Comparison of ENCODE assay signal across 9 cellular contexts in genomic region chr7:192035-192649, GRCh38. TPM values are rescaled to one million over a fixed set of nuclear protein-coding genes. Genes with fewer than 3 reads are reported as not detected.
DNase-seq lines count a peak whose midpoint lies in the region; ATAC-seq, FAIRE-seq and TF ChIP-seq lines count a peak whose summit lies in the region.
"Had no signal": no experiment of that assay in that cellular context is flagged by ENCODE, and none has a peak within 500 bp of the region (broad histone marks: within the 10 kb centered on the region; RNA-seq: fewer than 3 reads in every experiment).

Gene FAM20C (plus strand): TSS chr7:192571. CDS start chr7:193200, 629 bp downstream.

- in situ Hi-C loops in astrocyte of the cerebellum (cut with HindIII; ENCODE audit: low sequenced_read_pairs): no loop called here

- peak within 1 kb of the TSS; percentile 65 for H3K9ac ChIP-seq in SK-N-SH

- no peak for FAIRE-seq in pancreas (lab: Jason Lieb, UNC)
- FAIRE-seq: G401.6 had no signal

- CTCF ChIA-PET in SK-N-SH (lab: Yijun Ruan, JAX): interaction anchor here (0.8 to 1.6 kb wide), 7 partner anchors 8 to 130 kb away, joined by 3 to 4 read pairs (median 3); no protein-coding TSS in a partner anchor
- CTCF ChIA-PET in GM10248 (lab: Yijun Ruan, JAX): no interaction called here

- peak; percentile 90 for ATAC-seq in left ventricle myocardium superior
- peak; percentile 84 to 91 (median 86) for ATAC-seq in pancreas
- ATAC-seq in upper lobe of left lung (ENCODE audit: low FRiP score in 2 of 2): peak; percentile 88 to 93

- peak within 1 kb of the TSS; percentile 91 for H3K4me2 ChIP-seq in SK-N-SH

- H3K9me2 ChIP-seq in SK-N-SH: no peaks in the 10 kb centered on the region

- peak in 3 of 4 donors; percentile 64 to 93 (median 72) for TF ChIP-seq POLR2A in upper lobe of left lung (IDR thresholded peaks at IDR 0.05)

- peak within 1 kb of the TSS; percentile 60 for H3K4me3 ChIP-seq in HL-60 (replicated peaks; ENCODE audit: insufficient read depth, low read length)
- peak within 1 kb of the TSS; percentile 46 to 79 for H3K4me3 ChIP-seq in SK-N-SH (ENCODE audit: low read depth in 2 of 2, low read length in 1 of 2)
- H3K4me3 ChIP-seq in astrocyte of the cerebellum (ENCODE audit: low read depth, low read length): peak within 1 kb of the TSS; percentile 97
- peak within 1 kb of the TSS; percentile 49 to 77 (median 58) for H3K4me3 ChIP-seq in pancreas
- peak within 1 kb of the TSS; percentile 68 to 86 (median 81) for H3K4me3 ChIP-seq in upper lobe of left lung

- intact Hi-C loops in left ventricle myocardium superior (cut with micrococcal nuclease): no loop called here
- intact Hi-C loops in pancreas (cut with DNase I): no loop called here

- H3K27me3 ChIP-seq in HL-60 (ENCODE audit: insufficient read depth, poor library complexity, severe bottlenecking) (peaks cover 8% of the 10 kb centered on the region), SK-N-SH (ENCODE audit: insufficient read depth) (no peaks in the 10 kb centered on the region), pancreas (no peaks in the 10 kb centered on the region), upper lobe of left lung (peaks cover 0 to 7% (median 0%) of the 10 kb centered on the region in 4 donors)

- peaks cover 0 to 16% of the 10 kb centered on the region in 2 experiments; a peak in 2 of 4 replicates for H3K4me1 ChIP-seq in SK-N-SH (ENCODE audit: control insufficient read depth in 1 of 2, insufficient read depth in 2 of 2, low read depth in 1 of 2, low read length in 1 of 2)
- H3K4me1 ChIP-seq in pancreas: peaks cover 0 to 5% (median 0%) of the 10 kb centered on the region in 3 donors
- H3K4me1 ChIP-seq in upper lobe of left lung: peaks cover 23 to 57% (median 32%) of the 10 kb centered on the region in 4 donors

- H3K27ac ChIP-seq in HL-60 (replicated peaks) (no peak within 1 kb of the TSS), SK-N-SH (ENCODE audit: low read depth in 2 of 2, low read length in 1 of 2) (no peak within 1 kb of the TSS), pancreas (peak within 1 kb of the TSS; percentile 35 to 71 (median 49)), upper lobe of left lung (peak within 1 kb of the TSS; percentile 81 to 88 (median 83))

- no peak for TF ChIP-seq RAD21 in SK-N-SH (IDR thresholded peaks at IDR 0.05; ENCODE audit: low read length)

- TF ChIP-seq EP300 in SK-N-SH (IDR thresholded peaks at IDR 0.05; ENCODE audit: borderline replicate concordance in 1 of 2, low read depth in 1 of 2, low read length in 1 of 2) (no peak), upper lobe of left lung (IDR thresholded peaks at IDR 0.05) (no peak)

- H2AFZ ChIP-seq in SK-N-SH (ENCODE audit: low read depth): no peak within 1 kb of the TSS; the same call in 1 of the 2 replicates

- TF ChIP-seq CTCF in HL-60 (IDR thresholded peaks at IDR 0.05; ENCODE audit: insufficient read depth, low read length) (no peak), SK-N-SH (IDR thresholded peaks at IDR 0.05) (no peak), astrocyte of the cerebellum (IDR thresholded peaks at IDR 0.05; ENCODE audit: low read depth, low read length, missing control alignments) (no peak), pancreas (IDR thresholded peaks at IDR 0.05) (no peak), upper lobe of left lung (IDR thresholded peaks at IDR 0.05) (peak in 1 of 6 experiments; percentile 33), GM10248 (IDR thresholded peaks at IDR 0.05; ENCODE audit: control extremely low read depth, extremely low read depth, low read depth, missing control alignments) (no peak)

- no peaks in the 10 kb centered on the region for H3F3A ChIP-seq in SK-N-SH (replicated peaks; ENCODE audit: insufficient read depth)

- H3K79me2 ChIP-seq in SK-N-SH (ENCODE audit: insufficient read depth): peaks cover 21% of the 10 kb centered on the region; the same call in 1 of the 2 replicates

- peaks cover 35% of the 10 kb centered on the region for H4K20me1 ChIP-seq in SK-N-SH (ENCODE audit: insufficient read depth)

- H3K36me3 ChIP-seq in SK-N-SH (replicated peaks in 1 of 2; ENCODE audit: control insufficient read depth in 1 of 2, insufficient read depth in 2 of 2, low read length in 1 of 2) (no peaks in the 10 kb centered on the region), pancreas (peaks cover 0 to 2% (median 0%) of the 10 kb centered on the region in 3 donors), upper lobe of left lung (peaks cover 8 to 21% (median 17%) of the 10 kb centered on the region in 4 donors)

- H3K9me3 ChIP-seq in SK-N-SH (no peaks in the 10 kb centered on the region), pancreas (no peaks in the 10 kb centered on the region), upper lobe of left lung (no peaks in the 10 kb centered on the region)

- DNase-seq in 8988T (peak; percentile 85), HL-60 (ENCODE audit: low read depth in 1 of 2, low spot score in 1 of 2) (peak; percentile 51 to 63), SK-N-SH (peak; percentile 91), astrocyte of the cerebellum (ENCODE audit: low read depth) (peak; percentile 66), left ventricle myocardium superior (peak; percentile 95), pancreas (peak; percentile 78 to 93 (median 86)), upper lobe of left lung (peak; percentile 83 to 98), GM10248 (ENCODE audit: extremely low spot score) (no peak)

- POLR2A ChIA-PET in SK-N-SH (lab: Yijun Ruan, JAX) (interaction anchor here (0.6 to 0.8 kb wide), 3 partner anchors 18 to 576 kb away, joined by 3 to 7 read pairs (median 4); no protein-coding TSS in a partner anchor), GM10248 (lab: Yijun Ruan, JAX) (no interaction called here)

- no CpG with 5 or more reads among the region's 84 CpGs for WGBS in SK-N-SH (ENCODE audit: low lambda C conversion rate)
- WGBS in pancreas, 2 donors: 0 to 1% methylated on average over 20 to 84 of the region's 84 CpGs
- 0% methylated on average over 9 of the region's 84 CpGs; no CpG with 5 or more reads in 1 of the 2 donors for WGBS in upper lobe of left lung, 2 donors

TF ChIP-seq in SK-N-SH, 30 proteins besides CTCF, POLR2A, EP300 and RAD21:
- TF ChIP-seq ZBTB33 (IDR thresholded peaks at IDR 0.05; ENCODE audit: borderline replicate concordance, low read depth) (no peak), POLR2AphosphoS5 (IDR thresholded peaks at IDR 0.05; ENCODE audit: low read depth, low read length) (no peak), NRF1 (IDR thresholded peaks at IDR 0.05; ENCODE audit: low read depth, low read length) (peak; percentile 8; the same call in 1 of the 2 replicates)

RNA-seq across cellular contexts. Expression of gene FAM20C, which starts in this region (rescaled TPM):
- 6.8 and 12.7 TPM in 2 replicates for polyA plus RNA-seq in SK-N-SH (2012; rRNA removed)
- 5.8 and 10.0 TPM in 2 replicates for polyA plus RNA-seq in SK-N-SH (2012; cell fraction: cytosol; rRNA removed)
- polyA plus RNA-seq in SK-N-SH (2012; cell fraction: nucleus; rRNA removed): 11.8 and 16.7 TPM in 2 replicates
- 23.8 TPM for total RNA-seq in left ventricle myocardium superior
- total RNA-seq in pancreas: 10 to 100 TPM in 3 of 6 donors, 1 to 10 TPM in 3; 8.9 to 43.1 (median 11.2) TPM
- 10 to 100 TPM; 14.2 to 16.9 TPM for polyA plus RNA-seq in pancreas
- total RNA-seq in upper lobe of left lung: 10 to 100 TPM; 17.7 to 53.7 (median 46.8) TPM

Comparison
In these comparisons a context has a peak if more than half of its experiments do, and no peak if none do; other contexts are left out.
1. H3K27ac ChIP-seq: peak in pancreas (4 of 4) and upper lobe of left lung (4 of 4); none in HL-60 (single experiment) and SK-N-SH (0 of 2).
2. Peak in every context shown above with its lines, with median percentiles within 50 percentile points of each other: H3K4me3 ChIP-seq and ATAC-seq.